In the genomic region with DNA sequence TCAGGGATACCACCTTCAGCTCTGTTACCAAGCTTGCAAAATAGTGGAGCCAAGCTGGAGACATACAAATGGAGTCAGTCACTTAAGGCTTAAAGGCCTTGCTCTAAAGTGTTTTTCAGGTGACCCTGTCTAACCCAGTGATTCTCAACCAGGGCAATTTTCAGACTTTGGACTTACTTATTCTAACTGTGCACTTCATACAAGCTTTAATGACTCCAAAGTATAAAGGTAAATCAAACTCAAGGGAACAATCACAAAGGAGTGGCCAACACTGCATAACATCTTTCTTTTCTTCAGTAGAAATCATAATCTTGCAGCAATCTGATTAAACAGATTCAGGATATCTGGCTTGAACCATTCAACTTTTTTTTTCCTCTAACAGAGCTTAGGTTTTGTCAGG, we compare ENCODE assay signal across 15 cellular contexts. TPM values are rescaled to one million over a fixed set of nuclear protein-coding genes. Genes with fewer than 3 reads are reported as not detected.
DNase-seq lines count a peak whose midpoint lies in the region; ATAC-seq, FAIRE-seq and TF ChIP-seq lines count a peak whose summit lies in the region.
"Had no signal": no experiment of that assay in that cellular context is flagged by ENCODE, and none has a peak within 500 bp of the region (broad histone marks: within the 10 kb centered on the region; RNA-seq: fewer than 3 reads in every experiment).

No MANE protein-coding gene starts in this region.

- H3K9me3 Mint-ChIP-seq in H9, result no peaks in the 10 kb centered on the region

- H3K27me3 ChIP-seq in H9 (ENCODE audit: insufficient read depth, low read length), result no peaks in the 10 kb centered on the region
- H3K27me3 ChIP-seq in mucosa of rectum (ENCODE audit: control insufficient read depth in 2 of 2, insufficient read depth in 2 of 2, low read length in 2 of 2), result no peaks in the 10 kb centered on the region
- H3K27me3 ChIP-seq in transverse colon, result no peaks in the 10 kb centered on the region
- H3K27me3 ChIP-seq: BLaER1 had no signal

- peak; percentile 18 for FAIRE-seq in colon (lab: Jason Lieb, UNC)
- FAIRE-seq: H1 had no signal

- no peak overlapping the region for H4K5ac ChIP-seq in H9 (ENCODE audit: insufficient read length, low read depth, low read length)

- no peak overlapping the region for H2BK5ac ChIP-seq in H9 (ENCODE audit: insufficient read length, low read length)

- intact Hi-C loops in transverse colon (cut with DNase I; ENCODE audit: low total_unique reads), result no loop called here

- peak overlapping the region in 1 of 3 experiments; percentile 27; a peak in 2 of 7 replicates for H3K27ac Mint-ChIP-seq in H9

- no peaks in the 10 kb centered on the region for H3K27me3 Mint-ChIP-seq in H9 (ENCODE audit: low read depth)

- peaks cover 11 to 13% of the 10 kb centered on the region in 2 experiments for H3K4me1 Mint-ChIP-seq in H9

- peaks cover 5% of the 10 kb centered on the region; the same call in 1 of the 2 replicates for H3K79me2 ChIP-seq in H9 (ENCODE audit: insufficient read depth, low read length)

- H2BK15ac ChIP-seq in H9 (ENCODE audit: low read depth, low read length), result no peak overlapping the region

- no peak overlapping the region for H2AK5ac ChIP-seq in H9 (ENCODE audit: insufficient read length, low read length)

- H4K20me1 ChIP-seq in H9 (ENCODE audit: control insufficient read depth, insufficient read depth, insufficient read length), result no peaks in the 10 kb centered on the region
- H4K20me1 ChIP-seq: BLaER1 had no signal

- H3K18ac ChIP-seq in H9 (ENCODE audit: insufficient read length, low read depth, low read length), result no peak overlapping the region

- H3K14ac ChIP-seq in H9 (ENCODE audit: insufficient read depth, low read length), result no peak overlapping the region

- H3K4me3 Mint-ChIP-seq in H9, result no peak overlapping the region

- H3K36me3 ChIP-seq in mucosa of rectum (ENCODE audit: control insufficient read depth in 2 of 2, insufficient read depth in 2 of 2, low read length in 2 of 2) (no peaks in the 10 kb centered on the region), transverse colon (no peaks in the 10 kb centered on the region)
- H3K36me3 ChIP-seq: BLaER1 had no signal

- H3K4me1 ChIP-seq in H9 (ENCODE audit: insufficient read depth, low read length) (no peaks in the 10 kb centered on the region), mucosa of rectum (ENCODE audit: control insufficient read depth in 2 of 2, insufficient read depth in 2 of 2, low read length in 2 of 2) (peaks cover 8 to 21% of the 10 kb centered on the region in 2 donors), transverse colon (peaks cover 0 to 46% (median 18%) of the 10 kb centered on the region in 4 donors)

- H3K56ac ChIP-seq in H9 (ENCODE audit: insufficient read length, low read depth, low read length), result no peak overlapping the region

- no peak overlapping the region for H3K4me2 ChIP-seq in H9 (ENCODE audit: insufficient read depth, insufficient read length, low read length)
- H3K4me2 ChIP-seq: BLaER1 had no signal

- no peak for TF ChIP-seq EP300 in transverse colon (IDR thresholded peaks at IDR 0.05; ENCODE audit: low read depth)

- H3K27ac ChIP-seq in H9 (ENCODE audit: insufficient read length, low read depth, low read length) (no peak overlapping the region), mucosa of rectum (ENCODE audit: low read depth in 2 of 2, low read length in 2 of 2) (peak overlapping the region; percentile 60 to 65), transverse colon (peak overlapping the region; percentile 76 to 83 (median 78))
- H3K27ac ChIP-seq: BLaER1, HL-60 had no signal

- no peak overlapping the region for H2AFZ ChIP-seq in H9 (ENCODE audit: low read length)

- H3K79me1 ChIP-seq in H9 (ENCODE audit: insufficient read depth, low read depth, low read length, poor library complexity, severe bottlenecking), result no peaks in the 10 kb centered on the region

- H3K9ac ChIP-seq in H9 (ENCODE audit: extremely low read depth, insufficient read length, low read length), result peak overlapping the region; percentile 3
- no peak overlapping the region for H3K9ac ChIP-seq in mucosa of rectum (ENCODE audit: low read depth in 1 of 2, low read length in 2 of 2)
- H3K9ac ChIP-seq: BLaER1 had no signal

- H2BK120ac ChIP-seq in H9 (ENCODE audit: low read depth, low read length, poor library complexity, severe bottlenecking), result no peak overlapping the region

- no peak overlapping the region for H3T11ph ChIP-seq in H9 (ENCODE audit: low read length)

- H3K23ac ChIP-seq in H9 (ENCODE audit: insufficient read length, low read depth, low read length), result no peak overlapping the region

- no peak overlapping the region for H2BK12ac ChIP-seq in H9 (ENCODE audit: insufficient read length, low read depth, low read length)

- ATAC-seq in GM19395 (IDR thresholded peaks at IDR 0.05; ENCODE audit: unreplicated experiment), result no peak
- ATAC-seq: HCT116 had no signal

- no peak overlapping the region for H2BK20ac ChIP-seq in H9 (ENCODE audit: low read depth, low read length, poor library complexity, severe bottlenecking)

- H3K9me3 ChIP-seq in H9 (ENCODE audit: control insufficient read depth, low read depth, low read length) (no peaks in the 10 kb centered on the region), mucosa of rectum (ENCODE audit: control insufficient read depth in 2 of 2, low read length in 2 of 2) (no peaks in the 10 kb centered on the region), transverse colon (no peaks in the 10 kb centered on the region)
- H3K9me3 ChIP-seq: BLaER1 had no signal

- no peak for TF ChIP-seq POLR2A in transverse colon (IDR thresholded peaks at IDR 0.05)

- in situ Hi-C loops in transverse colon (cut with MboI; ENCODE audit: low pct_ligation_motif_present in 1 of 4, low pct_unique_long_range_greater_than_20kb in 1 of 4, low sequenced_read_pairs in 3 of 4), result no loop called here

- DNase-seq in H9 (no peak), transverse colon (no peak), NCI-H2171 treated with DMSO at 0.1 percent for 48 hours (lab: John Stamatoyannopoulos, UW) (no peak), HK-2 (ENCODE audit: unreplicated experiment) (no peak)
- DNase-seq: 8988T, AML-193, DMS53, KBM-7 had no signal

- H4K91ac ChIP-seq in H9 (ENCODE audit: insufficient read length, low read depth, low read length), result no peak overlapping the region

- H3K23me2 ChIP-seq in H9 (ENCODE audit: insufficient read length, low read depth, low read length, poor library complexity, severe bottlenecking), result no peaks in the 10 kb centered on the region

- H3K4ac ChIP-seq in H9 (ENCODE audit: low read depth, low read length), result no peak overlapping the region

- TF ChIP-seq CTCF in H9 (conservative IDR thresholded peaks at IDR 0.05), result no peak
- no peak for TF ChIP-seq CTCF in transverse colon (IDR thresholded peaks at IDR 0.05)

- no peak overlapping the region for H4K8ac ChIP-seq in H9 (replicated peaks; ENCODE audit: insufficient read length, low read depth, low read length)

- H3K4me3 ChIP-seq in mucosa of rectum (ENCODE audit: low read length in 2 of 2) (peak overlapping the region in 1 of 2 donors; percentile 11), transverse colon (peak overlapping the region in 1 of 4 donors; percentile 10)
- H3K4me3 ChIP-seq: BLaER1 had no signal

- no peaks in the 10 kb centered on the region for H3K36me3 Mint-ChIP-seq in H9 (ENCODE audit: insufficient read depth in 1 of 3, low read depth in 3 of 3)

RNA-seq across cellular contexts. Expression of gene ANO10, which starts 9.4 kb away (rescaled TPM):
- total RNA-seq in H9 (2021), result 32.3 and 38.7 TPM in 2 replicates
- 10 to 100 TPM; 20.9 to 70.5 (median 48.0) TPM for total RNA-seq in transverse colon
